In genomic region chr9:125415583-125416443, GRCh38 we compare ENCODE assay signal across 1 cellular context.
TF ChIP-seq lines count a peak whose summit lies in the region.

No MANE protein-coding gene starts in this region.

TF ChIP-seq in H1, 55 proteins besides CTCF, POLR2A, EP300 and RAD21 (continued from another document):
- TF ChIP-seq SAP30 (IDR thresholded peaks at IDR 0.05; ENCODE audit: insufficient read depth, insufficient replicate concordance, low read length) (no peak), FOSL1 (IDR thresholded peaks at IDR 0.05; ENCODE audit: insufficient read depth, low read depth, low read length) (no peak), ATF2 (IDR thresholded peaks at IDR 0.05; ENCODE audit: low read length) (no peak)
TF ChIP-seq in H1: peak in this region for 0.
